ENCODE assay signal across 31 cellular contexts in genomic region chr7:75619636-75620035, GRCh38.
DNase-seq lines count a peak whose midpoint lies in the region; ATAC-seq, FAIRE-seq and TF ChIP-seq lines count a peak whose summit lies in the region.
"Had no signal": no experiment of that assay in that cellular context is flagged by ENCODE, and none has a peak within 500 bp of the region (broad histone marks: within the 10 kb centered on the region; RNA-seq: fewer than 3 reads in every experiment).

No MANE protein-coding gene starts in this region.

- H3K27me3 ChIP-seq in right lobe of liver, result no peaks in the 10 kb centered on the region
- H3K27me3 ChIP-seq: esophagus squamous epithelium, foreskin keratinocyte, heart left ventricle, tibial nerve had no signal

- DNase-seq in GM12891 (ENCODE audit: insufficient read length, low spot score), result no peak
- DNase-seq in NOMO-1 (lab: John Stamatoyannopoulos, UW; ENCODE audit: unreplicated experiment in 2 of 2), result peak; percentile 51 to 91
- DNase-seq in stimulated activated naive B cell treated with anti-CD40 and anti-IgM and Interleukin-4, amounts not matched to agents 10 μg/mL and 1 μg/mL and 100 μg/mL, for 72 hours, result no peak
- DNase-seq in DMS153 (lab: John Stamatoyannopoulos, UW), result no peak
- no peak for DNase-seq in right lobe of liver
- no peak for DNase-seq in activated effector memory CD4-positive, alpha-beta T cell treated with Interleukin-2 at 50 U/mL for 16 hours
- DNase-seq: activated CD4-positive, alpha-beta T cell treated with anti-CD3 and anti-CD28 coated beads, Interleukin-2, amount 50 U/mL, for 4 hours; activated CD8-positive, alpha-beta memory T cell treated with anti-CD3 and anti-CD28 coated beads, Interleukin-2, amount 10 ng/mL, durations not matched to agents 7 days and 5 days; activated T-cell treated with anti-CD3 and anti-CD28 coated beads, Interleukin-2, amount 50 U/mL, for 48 hours; CD4-positive, alpha-beta memory T cell; dermis blood vessel endothelial cell; esophagus squamous epithelium; foreskin keratinocyte; heart left ventricle; left ventricle myocardium superior; mesendoderm; MM.1S; NCI-H146; NCI-H226; NCI-H69; RPMI8226; stimulated activated CD4-positive, alpha-beta T cell treated with anti-CD3 and anti-CD28 coated beads, Interleukin-4, amount 100 ng/mL, for 1 hour; T-helper 17 cell had no signal

- intact Hi-C loops in dendritic cell treated with granulocyte-macrophage colony-stimulating factor and Interleukin-4, amounts not matched to agents 40 ng/mL and 50 ng/mL, for 4 days (cut with micrococcal nuclease), result no loop called here
- intact Hi-C loops in right lobe of liver (cut with DNase I), result no loop called here

- H3K36me3 Mint-ChIP-seq in dendritic cell treated with granulocyte-macrophage colony-stimulating factor and Interleukin-4, amounts not matched to agents 40 ng/mL and 50 ng/mL, for 4 days (ENCODE audit: low read depth), result peaks cover 12% of the 10 kb centered on the region
- peaks cover 0 to 6% of the 10 kb centered on the region in 2 donors for H3K36me3 Mint-ChIP-seq in stimulated activated naive B cell treated with anti-CD40 and anti-IgM and Interleukin-4, amounts not matched to agents 10 μg/mL and 1 μg/mL and 100 μg/mL, for 72 hours
- H3K36me3 Mint-ChIP-seq: activated CD8-positive, alpha-beta memory T cell treated with anti-CD3 and anti-CD28 coated beads, Interleukin-2, amount 10 ng/mL, durations not matched to agents 7 days and 5 days; CD4-positive, alpha-beta memory T cell had no signal

- H3K4me1 Mint-ChIP-seq in dendritic cell treated with granulocyte-macrophage colony-stimulating factor and Interleukin-4, amounts not matched to agents 40 ng/mL and 50 ng/mL, for 4 days (ENCODE audit: low read depth), result peaks cover 99% of the 10 kb centered on the region
- peaks cover 45 to 79% of the 10 kb centered on the region in 2 donors for H3K4me1 Mint-ChIP-seq in stimulated activated naive B cell treated with anti-CD40 and anti-IgM and Interleukin-4, amounts not matched to agents 10 μg/mL and 1 μg/mL and 100 μg/mL, for 72 hours

- H3K4me3 ChIP-seq in right lobe of liver, result no peak overlapping the region
- H3K4me3 ChIP-seq: esophagus squamous epithelium, heart left ventricle, SK-N-MC, tibial nerve had no signal

- 66% methylated on average over 4 of the region's 4 CpGs for WGBS in right lobe of liver (ENCODE audit: insufficient coverage, low coverage, low lambda C conversion rate, missing lambda C conversion rate)

- H3K4me1 ChIP-seq in right lobe of liver, result no peaks in the 10 kb centered on the region
- H3K4me1 ChIP-seq: foreskin keratinocyte had no signal

- no peak overlapping the region for H3K27ac ChIP-seq in right lobe of liver
- H3K27ac ChIP-seq: esophagus squamous epithelium, foreskin keratinocyte, KMS-11, SK-N-MC, tibial nerve had no signal

- no peak overlapping the region for H3K4me3 Mint-ChIP-seq in dendritic cell treated with granulocyte-macrophage colony-stimulating factor and Interleukin-4, amounts not matched to agents 40 ng/mL and 50 ng/mL, for 4 days
- no peak overlapping the region for H3K4me3 Mint-ChIP-seq in stimulated activated naive B cell treated with anti-CD40 and anti-IgM and Interleukin-4, amounts not matched to agents 10 μg/mL and 1 μg/mL and 100 μg/mL, for 72 hours
- H3K4me3 Mint-ChIP-seq: activated CD8-positive, alpha-beta memory T cell treated with anti-CD3 and anti-CD28 coated beads, Interleukin-2, amount 10 ng/mL, durations not matched to agents 7 days and 5 days had no signal

- no peak for FAIRE-seq in GM12891 (lab: Jason Lieb, UNC)
- FAIRE-seq: endometrium, keratinocyte had no signal

- no peaks in the 10 kb centered on the region for H3K9me3 Mint-ChIP-seq in dendritic cell treated with granulocyte-macrophage colony-stimulating factor and Interleukin-4, amounts not matched to agents 40 ng/mL and 50 ng/mL, for 4 days
- H3K9me3 Mint-ChIP-seq in stimulated activated naive B cell treated with anti-CD40 and anti-IgM and Interleukin-4, amounts not matched to agents 10 μg/mL and 1 μg/mL and 100 μg/mL, for 72 hours, result peaks cover 3% of the 10 kb centered on the region in 2 donors
- H3K9me3 Mint-ChIP-seq: CD4-positive, alpha-beta memory T cell; central memory CD8-positive, alpha-beta T cell had no signal

- TF ChIP-seq POLR2A in GM12891 (IDR thresholded peaks at IDR 0.05; ENCODE audit: low read depth, low read length) (no peak), right lobe of liver (IDR thresholded peaks at IDR 0.05) (no peak)

- H3K27me3 Mint-ChIP-seq in dendritic cell treated with granulocyte-macrophage colony-stimulating factor and Interleukin-4, amounts not matched to agents 40 ng/mL and 50 ng/mL, for 4 days, result no peaks in the 10 kb centered on the region
- no peaks in the 10 kb centered on the region for H3K27me3 Mint-ChIP-seq in stimulated activated naive B cell treated with anti-CD40 and anti-IgM and Interleukin-4, amounts not matched to agents 10 μg/mL and 1 μg/mL and 100 μg/mL, for 72 hours
- H3K27me3 Mint-ChIP-seq: activated CD8-positive, alpha-beta memory T cell treated with anti-CD3 and anti-CD28 coated beads, Interleukin-2, amount 10 ng/mL, durations not matched to agents 7 days and 5 days; CD4-positive, alpha-beta memory T cell; central memory CD8-positive, alpha-beta T cell; T-helper 17 cell had no signal

- TF ChIP-seq CTCF in right lobe of liver (IDR thresholded peaks at IDR 0.05), result no peak

- H3K9me3 ChIP-seq in right lobe of liver, result no peaks in the 10 kb centered on the region
- H3K9me3 ChIP-seq: esophagus squamous epithelium, heart left ventricle, tibial nerve had no signal

- H3K36me3 ChIP-seq in right lobe of liver, result no peaks in the 10 kb centered on the region
- H3K36me3 ChIP-seq: esophagus squamous epithelium, heart left ventricle had no signal

- peak overlapping the region; percentile 91 for H3K27ac Mint-ChIP-seq in dendritic cell treated with granulocyte-macrophage colony-stimulating factor and Interleukin-4, amounts not matched to agents 40 ng/mL and 50 ng/mL, for 4 days
- peak overlapping the region; percentile 44 for H3K27ac Mint-ChIP-seq in stimulated activated naive B cell treated with anti-CD40 and anti-IgM and Interleukin-4, amounts not matched to agents 10 μg/mL and 1 μg/mL and 100 μg/mL, for 72 hours
- H3K27ac Mint-ChIP-seq: activated CD8-positive, alpha-beta memory T cell treated with anti-CD3 and anti-CD28 coated beads, Interleukin-2, amount 10 ng/mL, durations not matched to agents 7 days and 5 days had no signal

- ATAC-seq in stimulated activated naive B cell treated with anti-CD40 and anti-IgM and Interleukin-4, amounts not matched to agents 10 μg/mL and 1 μg/mL and 100 μg/mL, for 72 hours (replicated peaks), result peak; percentile 27 to 31
- no peak for ATAC-seq in right lobe of liver
- ATAC-seq: activated CD8-positive, alpha-beta memory T cell treated with anti-CD3 and anti-CD28 coated beads, Interleukin-2, amount 10 ng/mL, durations not matched to agents 7 days and 5 days; foreskin keratinocyte; heart left ventricle; left ventricle myocardium superior; sciatic nerve; T-helper 17 cell had no signal

TF ChIP-seq in GM12891, 5 proteins besides CTCF, POLR2A, EP300 and RAD21:
- TF ChIP-seq SPI1 (IDR thresholded peaks at IDR 0.05; ENCODE audit: low read depth, low read length) (peak; percentile 43; the same call in 1 of the 2 replicates), TAF1 (IDR thresholded peaks at IDR 0.05; ENCODE audit: low read depth, low read length) (no peak), PAX5 (IDR thresholded peaks at IDR 0.05; ENCODE audit: insufficient read depth, low read length, severe bottlenecking) (no peak), POLR2AphosphoS5 (IDR thresholded peaks at IDR 0.05; ENCODE audit: low read depth, low read length) (no peak)

Comparison
In these comparisons a context has a peak if more than half of its experiments do, and no peak if none do; other contexts are left out.
1. DNase-seq: peak in NOMO-1 (2 of 2); none in GM12891 (single experiment), stimulated activated naive B cell treated with anti-CD40 and anti-IgM and Interleukin-4, amounts not matched to agents 10 μg/mL and 1 μg/mL and 100 μg/mL, for 72 hours (single experiment), DMS153 (single experiment), right lobe of liver (0 of 3) and activated effector memory CD4-positive, alpha-beta T cell treated with Interleukin-2 at 50 U/mL for 16 hours (single experiment).
2. ATAC-seq: peak in stimulated activated naive B cell treated with anti-CD40 and anti-IgM and Interleukin-4, amounts not matched to agents 10 μg/mL and 1 μg/mL and 100 μg/mL, for 72 hours (2 of 2); none in right lobe of liver (0 of 4).